In genomic region chr20:43650997-43651525, GRCh38 we compare ENCODE assay signal across 24 cellular contexts. TPM values are rescaled to one million over a fixed set of nuclear protein-coding genes. Genes with fewer than 3 reads are reported as not detected.
A peak's percentile ranks its signal among the peaks of the same experiment; 100 is the strongest.
DNase-seq lines count a peak whose midpoint lies in the region; ATAC-seq, FAIRE-seq and TF ChIP-seq lines count a peak whose summit lies in the region.
"Had no signal": no experiment of that assay in that cellular context is flagged by ENCODE, and none has a peak within 500 bp of the region (broad histone marks: within the 10 kb centered on the region; RNA-seq: fewer than 3 reads in every experiment).

No MANE protein-coding gene starts in this region.

- H3K4ac ChIP-seq in IMR-90 (ENCODE audit: low read depth, low read length): no peak overlapping the region

- intact Hi-C loops in IMR-90 (cut with micrococcal nuclease): no loop called here
- intact Hi-C loops in K562 (cut with micrococcal nuclease): no loop called here
- intact Hi-C loops in left lung (cut with DNase I): no loop called here

- H2BK20ac ChIP-seq in IMR-90 (ENCODE audit: low read depth, low read length): no peak overlapping the region

- no peaks in the 10 kb centered on the region for H4K20me1 ChIP-seq in IMR-90 (ENCODE audit: insufficient read depth, low read length)
- H4K20me1 ChIP-seq in K562 (replicated peaks; ENCODE audit: control insufficient read depth, insufficient read depth, low read length): no peaks in the 10 kb centered on the region

- TF ChIP-seq EP300 in K562 (IDR thresholded peaks at IDR 0.05; ENCODE audit: low read length): no peak

- ATAC-seq in IMR-90 (ENCODE audit: low read depth): no peak
- ATAC-seq in K562: no peak
- ATAC-seq in left lung: no peak
- no peak for ATAC-seq in GM21723 (IDR thresholded peaks at IDR 0.05; ENCODE audit: unreplicated experiment)
- ATAC-seq: GM23338 had no signal

- H2BK5ac ChIP-seq in IMR-90 (ENCODE audit: low read depth, low read length, poor library complexity, severe bottlenecking): no peak overlapping the region

- no peaks in the 10 kb centered on the region for H3K9me3 Mint-ChIP-seq in neural crest cell
- no peaks in the 10 kb centered on the region for H3K9me3 Mint-ChIP-seq in type B pancreatic cell
- H3K9me3 Mint-ChIP-seq: CD4-positive, CD25-positive, alpha-beta regulatory T cell; CD8-positive, alpha-beta memory T cell; GM23338 had no signal

- no peak overlapping the region for H3K14ac ChIP-seq in IMR-90 (replicated peaks; ENCODE audit: low read depth, low read length)

- no peak overlapping the region for H4K8ac ChIP-seq in IMR-90 (ENCODE audit: low read depth in 2 of 2, low read length in 2 of 2)

- no CpG with 5 or more reads among the region's 3 CpGs for WGBS in IMR-90 (ENCODE audit: extremely low coverage in 2 of 2, insufficient read length in 1 of 2), 2 experiments
- 14% methylated on average over 3 of the region's 3 CpGs for WGBS in K562 (ENCODE audit: insufficient coverage, low coverage, missing lambda C conversion rate)

- H3K79me1 ChIP-seq in IMR-90 (ENCODE audit: low read depth in 1 of 2, low read length in 2 of 2): no peaks in the 10 kb centered on the region

- BruUV-seq in IMR-90 (replicated peaks; lab: Mats Ljungman, UMichigan) (no TSS peak), K562 (replicated peaks; lab: Mats Ljungman, UMichigan) (no TSS peak)

- H3K4me3 Mint-ChIP-seq in neural crest cell: peak overlapping the region; percentile 13
- no peak overlapping the region for H3K4me3 Mint-ChIP-seq in type B pancreatic cell
- H3K4me3 Mint-ChIP-seq: CD4-positive, CD25-positive, alpha-beta regulatory T cell; CD8-positive, alpha-beta memory T cell; GM23338 had no signal

- dilution Hi-C loops in IMR-90 (cut with HindIII; ENCODE audit: low sequenced_read_pairs, unreplicated experiment): no loop called here

- no peak overlapping the region for H3K18ac ChIP-seq in IMR-90 (ENCODE audit: low read depth, low read length)

- H3K4me3 ChIP-seq in IMR-90 (ENCODE audit: insufficient read depth, low read depth, low read length) (no peak overlapping the region), K562 (no peak overlapping the region), left lung (no peak overlapping the region)
- H3K4me3 ChIP-seq: GM23338 had no signal

- in situ Hi-C loops in IMR-90 (cut with MboI; ENCODE audit: low sequenced_read_pairs): no loop called here
- in situ Hi-C loops in K562 (cut with MboI): no loop called here

- H3K9me1 ChIP-seq in IMR-90 (ENCODE audit: insufficient read depth, low read length) (no peaks in the 10 kb centered on the region), K562 (ENCODE audit: control insufficient read depth, insufficient read depth, low read length) (no peaks in the 10 kb centered on the region)

- H2BK120ac ChIP-seq in IMR-90 (ENCODE audit: low read depth, low read length): no peak overlapping the region

- H2AFZ ChIP-seq in IMR-90 (replicated peaks; ENCODE audit: low read length, poor library complexity): no peak overlapping the region
- 0 out of 2 replicates have a peak overlapping the region, but pooled peaks have one; percentile 16 for H2AFZ ChIP-seq in K562 (ENCODE audit: low read depth, low read length)
- H2AFZ ChIP-seq: GM23338 had no signal

- H3K27ac Mint-ChIP-seq in neural crest cell (ENCODE audit: unreplicated experiment) (no peak overlapping the region), type B pancreatic cell (peak overlapping the region; percentile 29)
- H3K27ac Mint-ChIP-seq: CD4-positive, CD25-positive, alpha-beta regulatory T cell; CD8-positive, alpha-beta memory T cell; GM23338 had no signal

- H2AK9ac ChIP-seq in IMR-90 (replicated peaks; ENCODE audit: low read depth, low read length, poor library complexity): peak overlapping the region; percentile 37

- H3K27me3 ChIP-seq in IMR-90 (ENCODE audit: control insufficient read depth, insufficient read depth, low read length) (no peaks in the 10 kb centered on the region), K562 (ENCODE audit: control insufficient read depth in 2 of 2, insufficient read depth in 2 of 2, low read length in 2 of 2) (no peaks in the 10 kb centered on the region), left lung (no peaks in the 10 kb centered on the region)
- H3K27me3 ChIP-seq: BE2C had no signal

- FAIRE-seq in K562 (lab: Jason Lieb, UNC): no peak
- FAIRE-seq: A204.1, GM12891, GM19239, H54 had no signal

- CTCF ChIA-PET in IMR-90 (lab: Yijun Ruan, JAX) (no interaction called here), K562 (lab: Yijun Ruan, JAX; ENCODE audit: low intra/inter-chr PET ratio) (no interaction called here)

- no peaks in the 10 kb centered on the region for H3K27me3 Mint-ChIP-seq in neural crest cell (ENCODE audit: low read depth)
- no peaks in the 10 kb centered on the region for H3K27me3 Mint-ChIP-seq in type B pancreatic cell
- H3K27me3 Mint-ChIP-seq: CD4-positive, CD25-positive, alpha-beta regulatory T cell; CD8-positive, alpha-beta memory T cell had no signal

- TF ChIP-seq RAD21 in IMR-90 (IDR thresholded peaks at IDR 0.05; ENCODE audit: low read length) (no peak), K562 (CRISPR knock-in tag; conservative IDR thresholded peaks at IDR 0.05 in 1 of 2, IDR thresholded peaks at IDR 0.05 in 1 of 2) (no peak)

- no peak for TF ChIP-seq POLR2A in IMR-90 (IDR thresholded peaks at IDR 0.05; ENCODE audit: low read depth, low read length)
- no peak for TF ChIP-seq POLR2A in K562 (conservative IDR thresholded peaks at IDR 0.05)

- H3K9ac ChIP-seq in IMR-90 (ENCODE audit: low read depth, low read length): no peak overlapping the region
- H3K9ac ChIP-seq in K562 (ENCODE audit: insufficient read depth in 1 of 2, low read depth in 2 of 2, low read length in 2 of 2): no peak overlapping the region

- H3K4me1 Mint-ChIP-seq in neural crest cell: peaks cover under 1% of the 10 kb centered on the region
- H3K4me1 Mint-ChIP-seq in type B pancreatic cell (ENCODE audit: unreplicated experiment): no peaks in the 10 kb centered on the region
- H3K4me1 Mint-ChIP-seq: GM23338 had no signal

- H4K91ac ChIP-seq in IMR-90 (ENCODE audit: insufficient read depth, low read depth, low read length): no peak overlapping the region

- H2BK15ac ChIP-seq in IMR-90 (ENCODE audit: low read depth, low read length): no peak overlapping the region

- H3K23ac ChIP-seq in IMR-90 (ENCODE audit: low read depth, low read length): no peak overlapping the region

- H3K36me3 ChIP-seq in IMR-90 (ENCODE audit: control insufficient read depth, insufficient read depth, low read length) (peaks cover 7% of the 10 kb centered on the region), K562 (ENCODE audit: control insufficient read depth, insufficient read depth, low read length) (no peaks in the 10 kb centered on the region), left lung (peaks cover 0 to 21% of the 10 kb centered on the region in 2 donors)
- H3K36me3 ChIP-seq: BE2C had no signal

- TF ChIP-seq CTCF in IMR-90 (conservative IDR thresholded peaks at IDR 0.05; ENCODE audit: low read depth, low read length): no peak
- no peak for TF ChIP-seq CTCF in K562 (IDR thresholded peaks at IDR 0.05 in 2 of 3, conservative IDR thresholded peaks at IDR 0.05 in 1 of 3; ENCODE audit: insufficient read depth in 2 of 3, low read depth in 1 of 3, low read length in 3 of 3)
- TF ChIP-seq CTCF in neural crest cell (conservative IDR thresholded peaks at IDR 0.05): no peak
- no peak for TF ChIP-seq CTCF in type B pancreatic cell (conservative IDR thresholded peaks at IDR 0.05)
- TF ChIP-seq CTCF in left lung (IDR thresholded peaks at IDR 0.05): no peak

- H3K36me3 Mint-ChIP-seq in neural crest cell (ENCODE audit: low read depth): no peaks in the 10 kb centered on the region
- peaks cover 5% of the 10 kb centered on the region for H3K36me3 Mint-ChIP-seq in type B pancreatic cell

- H3K4me2 ChIP-seq in IMR-90 (ENCODE audit: low read depth, low read length) (no peak overlapping the region), K562 (ENCODE audit: insufficient read depth, low read length) (no peak overlapping the region)
- H3K4me2 ChIP-seq: GM23338 had no signal

- POLR2A ChIA-PET in IMR-90 (lab: Charles Lee; ENCODE audit: unreplicated experiment): no interaction called here
- POLR2A ChIA-PET in K562 (lab: Yijun Ruan, JAX): interaction anchor here (1.2 to 2.4 kb wide), 4 partner anchors 11 to 193 kb away, joined by 3 to 7 read pairs (median 3); no protein-coding TSS in a partner anchor

- no peak overlapping the region for H4K5ac ChIP-seq in IMR-90 (ENCODE audit: low read depth, low read length)

- H3K79me2 ChIP-seq in K562 (ENCODE audit: control insufficient read depth, insufficient read depth, low read length): no peaks in the 10 kb centered on the region

- H3K27ac ChIP-seq in IMR-90 (ENCODE audit: insufficient read depth, low read length) (no peak overlapping the region), K562 (ENCODE audit: extremely low read depth, low read depth, low read length) (no peak overlapping the region), left lung (no peak overlapping the region)
- H3K27ac ChIP-seq: HL-60 had no signal

- H3K9me3 ChIP-seq in IMR-90 (ENCODE audit: control insufficient read depth, insufficient read depth, low read length): no peaks in the 10 kb centered on the region
- H3K9me3 ChIP-seq in K562 (replicated peaks; ENCODE audit: control insufficient read depth, insufficient read depth, low read depth, low read length): no peaks in the 10 kb centered on the region
- H3K9me3 ChIP-seq in left lung: no peaks in the 10 kb centered on the region
- H3K9me3 ChIP-seq: BE2C had no signal

- DNase-seq in IMR-90 (no peak), K562 (ENCODE audit: extremely low read depth in 1 of 4, low spot score in 3 of 4) (no peak), neural crest cell (ENCODE audit: low read depth, low spot score) (no peak), type B pancreatic cell (ENCODE audit: extremely low spot score, unreplicated experiment) (no peak), MV-4-11 (lab: John Stamatoyannopoulos, UW) (no peak), left lung (no peak)
- DNase-seq: ACHN; BE2C; C1 segment of cervical spinal cord; CD4-positive, CD25-positive, alpha-beta regulatory T cell; CD8-positive, alpha-beta memory T cell; COR-L47; DMS 273 treated with DMSO at 0.1 percent for 48 hours; DMS53; DND-41; EL; HCEC 1CT had no signal

- H3K4me1 ChIP-seq in IMR-90 (ENCODE audit: control insufficient read depth, insufficient read depth, low read length) (no peaks in the 10 kb centered on the region), K562 (replicated peaks in 1 of 2; ENCODE audit: control insufficient read depth in 2 of 2, insufficient read depth in 2 of 2, low read length in 2 of 2) (no peaks in the 10 kb centered on the region; a peak in 1 of 5 replicates), left lung (no peaks in the 10 kb centered on the region)
- H3K4me1 ChIP-seq: BE2C had no signal

- H3K56ac ChIP-seq in IMR-90 (ENCODE audit: extremely low read depth, insufficient read depth, low read length): no peak overlapping the region

- H2AK5ac ChIP-seq in IMR-90 (ENCODE audit: low read depth, low read length): no peak overlapping the region

RNA-seq across cellular contexts. Expression of gene MYBL2, which starts 15.9 kb away (rescaled TPM):
- total RNA-seq in IMR-90 (2012; rRNA removed) (21.7 and 23.1 TPM in 2 replicates), K562 (2014; rRNA removed) (111 and 154 TPM in 2 replicates), K562 (2014; rRNA removed; fragmentation: Illumina TruSeq; extraction: Trizol) (26.2 and 31.1 TPM in 2 replicates), K562 (2015; rRNA removed; fragmentation: Illumina TruSeq; extraction: Trizol) (52.5 and 53.6 TPM in 2 replicates), K562 (2021) (161 and 169 TPM in 2 replicates), neural crest cell (124 TPM in 2 replicates), type B pancreatic cell (ENCODE audit: low replicate concordance) (29.4 and 51.0 TPM in 2 replicates), left lung (10 to 100 TPM in 1 of 2 donors, 1 to 10 TPM in 1; 6.1 to 10.5 TPM)
- polyA plus RNA-seq in IMR-90 (2012; rRNA removed) (12.4 and 13.2 TPM in 2 replicates), K562 (2011; rRNA removed) (27.6 and 33.8 TPM in 2 replicates), K562 (2014; fragmentation: Illumina TruSeq; extraction: Trizol) (141 and 149 TPM in 2 replicates), K562 (2014; fragmentation: Nextera tagmentation; extraction: Ambion mirVana) (1 to 10 TPM; 4.4 to 6.3 TPM), K562 (2014; rRNA removed) (62.1 and 80.2 TPM in 2 replicates)
- 6.4 and 7.5 TPM in 2 replicates for polyA plus RNA-seq in IMR-90 (2012; cell fraction: cytosol; rRNA removed)
- 5.6 and 8.9 TPM in 2 replicates for polyA plus RNA-seq in IMR-90 (2012; cell fraction: nucleus; rRNA removed; ENCODE audit: low replicate concordance)
- 25.5 and 54.2 TPM in 2 replicates for total RNA-seq in K562 (2011; cell fraction: chromatin; rRNA removed; ENCODE audit: low replicate concordance)
- 28.0 and 31.8 TPM in 2 replicates for total RNA-seq in K562 (2011; cell fraction: nucleolus; rRNA removed)
- total RNA-seq in K562 (2011; cell fraction: nucleoplasm; rRNA removed): 22.6 and 26.3 TPM in 2 replicates
- 39.0 and 57.5 TPM in 2 replicates for polyA plus RNA-seq in K562 (2011; cell fraction: cytosol; rRNA removed)
- polyA plus RNA-seq in K562 (2011; cell fraction: nucleus; rRNA removed): 29.2 and 49.4 TPM in 2 replicates
- 113 and 131 TPM in 2 replicates for polyA plus RNA-seq in K562 (2012)
- 27.8 and 34.3 TPM in 2 replicates for polyA minus RNA-seq in K562 (2011; rRNA and poly(A)+ RNA removed)
- polyA minus RNA-seq in K562 (2011; cell fraction: cytosol; rRNA and poly(A)+ RNA removed): 57.3 and 64.6 TPM in 2 replicates
- 12.4 and 15.3 TPM in 2 replicates for polyA minus RNA-seq in K562 (2011; cell fraction: nucleus; rRNA and poly(A)+ RNA removed)
